13 cellular contexts compared by ENCODE assay signal in the genomic region with DNA sequence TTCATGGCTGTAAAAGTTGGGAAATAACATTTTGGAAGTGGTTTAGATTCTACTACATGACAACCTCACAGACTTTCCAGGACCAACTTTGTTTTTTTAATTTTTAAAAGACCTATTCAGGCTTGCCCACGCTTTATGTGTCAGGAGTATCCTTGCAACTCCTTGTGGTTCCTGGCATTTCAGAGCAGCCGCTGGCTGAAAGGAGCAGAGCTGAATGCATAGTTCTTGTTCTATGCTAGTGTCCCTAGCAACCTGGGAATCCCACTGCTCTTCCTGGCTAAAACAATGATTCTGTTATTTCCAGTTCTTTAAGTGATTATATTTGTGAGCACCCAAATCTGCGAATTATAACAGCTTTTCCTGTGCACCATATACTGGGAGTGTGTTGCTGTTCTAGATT. TPM values are rescaled to one million over a fixed set of nuclear protein-coding genes. Genes with fewer than 3 reads are reported as not detected.
"Had no signal": no experiment of that assay in that cellular context is flagged by ENCODE, and none has a peak within 500 bp of the region (broad histone marks: within the 10 kb centered on the region; RNA-seq: fewer than 3 reads in every experiment).

No MANE protein-coding gene starts in this region.

- H3K4me3 Mint-ChIP-seq: activated naive CD4-positive, alpha-beta T cell treated with anti-CD3 and anti-CD28 coated beads for 36 hours; activated T-cell treated with anti-CD3 and anti-CD28 coated beads, Interleukin-2, amount 50 U/mL, for 4 hours; central memory CD8-positive, alpha-beta T cell; nephron; stimulated activated naive CD8-positive, alpha-beta T cell treated with anti-CD3 and anti-CD28 coated beads, Interleukin-15, Interleukin-2, amounts not matched to agents 100 ng/mL and 50 ng/mL, for 24 hours; T-helper 1 cell treated with Interleukin-12 subunit alpha and Interleukin-12 subunit beta and Interleukin-4 antibody, amounts not matched to agents 30 μg/mL and 1 μg/mL, for 36 hours had no signal

- H3K27me3 ChIP-seq: right atrium auricular region, tibial nerve had no signal

- H3K27ac ChIP-seq: coronary artery, prostate gland, right atrium auricular region, tibial nerve had no signal

- H3K4me1 ChIP-seq: prostate gland, right atrium auricular region, tibial nerve had no signal

- H3K27me3 Mint-ChIP-seq: central memory CD8-positive, alpha-beta T cell had no signal

- H3K36me3 ChIP-seq: prostate gland, right atrium auricular region had no signal

- H3K4me1 Mint-ChIP-seq: central memory CD8-positive, alpha-beta T cell; nephron had no signal

- H3K9me3 ChIP-seq: prostate gland, right atrium auricular region, tibial nerve had no signal

- ATAC-seq: activated T-cell treated with anti-CD3 and anti-CD28 coated beads, Interleukin-2, amount 50 U/mL, for 4 hours had no signal

- DNase-seq: activated CD4-positive, alpha-beta T cell treated with anti-CD3 and anti-CD28 coated beads, Interleukin-2, amount 50 U/mL, for 1 hour; activated CD4-positive, CD25-positive, alpha-beta regulatory T cell treated with anti-CD3 and anti-CD28 coated beads, Interleukin-2, amount 50 U/mL, for 72 hours; activated CD8-positive, alpha-beta memory T cell treated with anti-CD3 and anti-CD28 coated beads, Interleukin-2, amount 50 U/mL, for 4 hours; activated naive CD4-positive, alpha-beta T cell treated with anti-CD3 and anti-CD28 coated beads for 36 hours; activated T-cell treated with anti-CD3 and anti-CD28 coated beads, Interleukin-2, amount 50 U/mL, for 4 hours had no signal

- H3K4me3 ChIP-seq: coronary artery, prostate gland, right atrium auricular region, tibial nerve had no signal

- H3K27ac Mint-ChIP-seq: activated naive CD4-positive, alpha-beta T cell treated with anti-CD3 and anti-CD28 coated beads for 36 hours; nephron; stimulated activated naive CD8-positive, alpha-beta T cell treated with anti-CD3 and anti-CD28 coated beads, Interleukin-15, Interleukin-2, amounts not matched to agents 100 ng/mL and 50 ng/mL, for 24 hours; T-helper 1 cell treated with Interleukin-12 subunit alpha and Interleukin-12 subunit beta and Interleukin-4 antibody, amounts not matched to agents 30 μg/mL and 1 μg/mL, for 36 hours had no signal

- H3K9me3 Mint-ChIP-seq: activated naive CD4-positive, alpha-beta T cell treated with anti-CD3 and anti-CD28 coated beads for 36 hours; activated T-cell treated with anti-CD3 and anti-CD28 coated beads, Interleukin-2, amount 50 U/mL, for 4 hours; central memory CD8-positive, alpha-beta T cell; nephron; stimulated activated naive CD8-positive, alpha-beta T cell treated with anti-CD3 and anti-CD28 coated beads, Interleukin-15, Interleukin-2, amounts not matched to agents 100 ng/mL and 50 ng/mL, for 24 hours; T-helper 1 cell treated with Interleukin-12 subunit alpha and Interleukin-12 subunit beta and Interleukin-4 antibody, amounts not matched to agents 30 μg/mL and 1 μg/mL, for 36 hours had no signal

RNA-seq across cellular contexts. Expression of a gene that starts 34.9 kb away (rescaled TPM):
- total RNA-seq: activated naive CD4-positive, alpha-beta T cell treated with anti-CD3 and anti-CD28 coated beads for 36 hours had no signal
